ENCODE assay signal across 14 cellular contexts in genomic region chr2:153479527-153479926, GRCh38. TPM values are rescaled to one million over a fixed set of nuclear protein-coding genes. Genes with fewer than 3 reads are reported as not detected.
DNase-seq lines count a peak whose midpoint lies in the region; TF ChIP-seq lines count a peak whose summit lies in the region.
"Had no signal": no experiment of that assay in that cellular context is flagged by ENCODE, and none has a peak within 500 bp of the region (broad histone marks: within the 10 kb centered on the region; RNA-seq: fewer than 3 reads in every experiment).

No MANE protein-coding gene starts in this region.

- H3K4me3 ChIP-seq in MG63 (no peak overlapping the region), iPS-18a (ENCODE audit: low read length) (peak overlapping the region; percentile 70), sigmoid colon (peak overlapping the region in 1 of 4 donors; percentile 63), stomach (no peak overlapping the region)

- TF ChIP-seq POLR2A in sigmoid colon (IDR thresholded peaks at IDR 0.05) (no peak), stomach (IDR thresholded peaks at IDR 0.05) (no peak)

- H3K9me3 ChIP-seq in MG63 (no peaks in the 10 kb centered on the region), iPS-18a (ENCODE audit: control insufficient read depth, low read depth, low read length) (no peaks in the 10 kb centered on the region), sigmoid colon (no peaks in the 10 kb centered on the region), stomach (no peaks in the 10 kb centered on the region)
- H3K9me3 ChIP-seq: spleen, upper lobe of left lung had no signal

- H3K4me1 ChIP-seq in iPS-18a (ENCODE audit: control insufficient read depth, low read depth, low read length) (peaks cover 35% of the 10 kb centered on the region), sigmoid colon (peaks cover 0 to 43% (median 31%) of the 10 kb centered on the region in 4 donors), stomach (peaks cover 14 to 34% (median 27%) of the 10 kb centered on the region in 4 donors)

- H3K27me3 ChIP-seq in MG63 (peaks cover 18% of the 10 kb centered on the region), iPS-18a (ENCODE audit: control insufficient read depth, insufficient read depth, low read length) (peaks cover 30% of the 10 kb centered on the region), sigmoid colon (peaks cover 0 to 4% (median 0%) of the 10 kb centered on the region in 3 donors), stomach (peaks cover 0 to 59% (median 43%) of the 10 kb centered on the region in 3 donors)

- TF ChIP-seq CTCF in sigmoid colon (IDR thresholded peaks at IDR 0.05) (no peak), stomach (IDR thresholded peaks at IDR 0.05) (no peak)

- H3K4me3 Mint-ChIP-seq in T-helper 2 cell treated with Interferon-gamma antibody and Interleukin-4, amounts not matched to agents 5 μg/mL and 100 μg/mL, for 36 hours = peak overlapping the region; percentile 67

- H3K36me3 ChIP-seq in MG63 (no peaks in the 10 kb centered on the region), iPS-18a (ENCODE audit: control insufficient read depth, low read depth, low read length) (no peaks in the 10 kb centered on the region), sigmoid colon (no peaks in the 10 kb centered on the region), stomach (no peaks in the 10 kb centered on the region)
- H3K36me3 ChIP-seq: spleen, upper lobe of left lung had no signal

- peaks cover 54% of the 10 kb centered on the region for H3K27me3 Mint-ChIP-seq in T-helper 2 cell treated with Interferon-gamma antibody and Interleukin-4, amounts not matched to agents 5 μg/mL and 100 μg/mL, for 36 hours (ENCODE audit: low read depth)

- intact Hi-C loops in sigmoid colon (cut with DNase I) = loop anchor here (2.0 to 10.0 kb wide), 6 partner anchors 167 to 765 kb away; partner anchors contain the start of genes ARL6IP6 and PRPF40A
- intact Hi-C loops in stomach (cut with DNase I; ENCODE audit: low total_unique reads) = no loop called here

- DNase-seq in T-helper 2 cell treated with Interferon-gamma antibody and Interleukin-4, amounts not matched to agents 5 μg/mL and 100 μg/mL, for 36 hours (ENCODE audit: low spot score) = no peak
- DNase-seq in T-helper 2 cell (no peak), MG63 (peak; percentile 37), sigmoid colon (no peak), stomach (no peak), superior temporal gyrus (ENCODE audit: extremely low spot score) (no peak), middle frontal gyrus (ENCODE audit: extremely low spot score, low spot score) (no peak)
- DNase-seq: GOT3, spleen, upper lobe of left lung had no signal

- peaks cover 8% of the 10 kb centered on the region for H3K4me1 Mint-ChIP-seq in T-helper 2 cell treated with Interferon-gamma antibody and Interleukin-4, amounts not matched to agents 5 μg/mL and 100 μg/mL, for 36 hours (ENCODE audit: low read depth)

- H3K9ac ChIP-seq in iPS-18a (ENCODE audit: low read length) = no peak overlapping the region

- no peaks in the 10 kb centered on the region for H3K36me3 Mint-ChIP-seq in T-helper 2 cell treated with Interferon-gamma antibody and Interleukin-4, amounts not matched to agents 5 μg/mL and 100 μg/mL, for 36 hours (ENCODE audit: low read depth)

- no peak for TF ChIP-seq EP300 in sigmoid colon (IDR thresholded peaks at IDR 0.05)
- TF ChIP-seq EP300 in stomach (IDR thresholded peaks at IDR 0.05) = no peak

- no peak overlapping the region for H3K27ac Mint-ChIP-seq in T-helper 2 cell treated with Interferon-gamma antibody and Interleukin-4, amounts not matched to agents 5 μg/mL and 100 μg/mL, for 36 hours

- no peaks in the 10 kb centered on the region for H3K9me3 Mint-ChIP-seq in T-helper 2 cell treated with Interferon-gamma antibody and Interleukin-4, amounts not matched to agents 5 μg/mL and 100 μg/mL, for 36 hours

- no peak overlapping the region for H3K27ac ChIP-seq in iPS-18a (ENCODE audit: low read length)
- peak overlapping the region in 3 of 4 donors; percentile 80 to 82 (median 81) for H3K27ac ChIP-seq in sigmoid colon
- peak overlapping the region in 1 of 5 donors; percentile 81 for H3K27ac ChIP-seq in stomach
- H3K27ac ChIP-seq: coronary artery, upper lobe of left lung had no signal

- 35 to 49% methylated on average over 6 of the region's 6 CpGs for WGBS in sigmoid colon, 2 donors
- WGBS in stomach, 5 donors = 37 to 62% (median 56%) methylated on average over 6 of the region's 6 CpGs

RNA-seq across cellular contexts. Expression of gene RPRM, which starts 1.0 kb away (rescaled TPM):
- not detected in 2 replicates for total RNA-seq in MG63 (2014; rRNA removed; shearing (Covaris generic); ENCODE audit: low replicate concordance)
- total RNA-seq in sigmoid colon = 10 to 100 TPM; 17.4 to 35.7 (median 27.3) TPM
- 10 to 100 TPM in 1 of 3 donors, under 1 TPM in 1, not detected in 1; 0.60 to 12.4 TPM for polyA plus RNA-seq in sigmoid colon
- 1 to 10 TPM in 2 of 5 donors, not detected in 3; 1.0 to 5.0 TPM for total RNA-seq in stomach
- polyA plus RNA-seq in stomach = 1 to 10 TPM; 1.6 to 7.8 (median 5.5) TPM
- total RNA-seq: GM12878 had no signal
- polyA plus RNA-seq: keratinocyte had no signal
